Comparison of ENCODE assay signal across 29 cellular contexts in the genomic region with DNA sequence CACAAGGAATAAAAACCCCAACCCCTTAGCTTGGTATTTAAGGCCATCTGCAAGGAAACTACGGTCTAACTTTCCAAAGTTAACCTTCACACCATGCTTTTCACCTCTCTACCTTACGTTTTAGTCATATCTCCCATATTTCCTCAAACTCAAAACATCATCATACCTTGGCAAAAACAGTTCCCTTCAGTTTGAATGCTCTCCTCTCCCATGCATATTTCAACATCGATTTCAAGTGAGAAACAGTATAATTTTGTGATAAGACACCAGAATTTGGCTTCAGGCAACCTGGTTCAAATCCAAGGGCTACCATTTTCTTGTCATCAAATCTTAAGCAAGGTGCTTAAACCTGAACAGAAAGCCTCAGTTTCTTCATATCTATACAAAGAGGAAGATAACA.
"Had no signal": no experiment of that assay in that cellular context is flagged by ENCODE, and none has a peak within 500 bp of the region (broad histone marks: within the 10 kb centered on the region; RNA-seq: fewer than 3 reads in every experiment).

No MANE protein-coding gene starts in this region.

- H3K36me3 ChIP-seq: adrenal gland, SJCRH30, WERI-Rb-1 had no signal

- H3K9me3 Mint-ChIP-seq: activated CD4-positive, alpha-beta T cell treated with anti-CD3 and anti-CD28 coated beads, Interleukin-2, amount 10 ng/mL, durations not matched to agents 24 days and 14 days; activated CD8-positive, alpha-beta T cell treated with anti-CD3 and anti-CD28 coated beads for 36 hours; activated naive CD4-positive, alpha-beta T cell treated with anti-CD3 and anti-CD28 coated beads for 36 hours; activated T-cell treated with anti-CD3 and anti-CD28 coated beads, Interleukin-2, amount 50 U/mL, for 72 hours; activated T-helper 2 cell treated with anti-CD3 and anti-CD28 coated beads, Interferon-gamma antibody, Interleukin-2, Interleukin-4, amounts not matched to agents 10 μg/mL and 5 μg/mL and 100 μg/mL, durations not matched to agents 14 hours and 24 hours and 36 hours; brain had no signal

- H3K4me3 Mint-ChIP-seq: activated CD4-positive, alpha-beta T cell treated with anti-CD3 and anti-CD28 coated beads, Interleukin-2, amount 10 ng/mL, durations not matched to agents 24 days and 14 days; activated CD8-positive, alpha-beta T cell treated with anti-CD3 and anti-CD28 coated beads for 36 hours; activated naive CD4-positive, alpha-beta T cell treated with anti-CD3 and anti-CD28 coated beads for 36 hours; activated T-cell treated with anti-CD3 and anti-CD28 coated beads, Interleukin-2, amount 50 U/mL, for 72 hours; brain had no signal

- H3K27me3 ChIP-seq: adrenal gland, SJCRH30 had no signal

- H3K9me3 ChIP-seq: adrenal gland, SJCRH30 had no signal

- ATAC-seq: activated CD8-positive, alpha-beta T cell treated with anti-CD3 and anti-CD28 coated beads for 36 hours; activated naive CD4-positive, alpha-beta T cell treated with anti-CD3 and anti-CD28 coated beads, Interleukin-2, amount 50 U/mL, for 72 hours; activated T-cell treated with anti-CD3 and anti-CD28 coated beads, Interleukin-2, amount 50 U/mL, for 72 hours had no signal

- H3K27ac ChIP-seq: adrenal gland, SJCRH30, WERI-Rb-1 had no signal

- DNase-seq: activated CD4-positive, alpha-beta T cell treated with anti-CD3 and anti-CD28 coated beads, Interleukin-2, amount 10 ng/mL, durations not matched to agents 24 days and 14 days; activated CD4-positive, alpha-beta T cell treated with anti-CD3 and anti-CD28 coated beads, Interleukin-2, amount 50 U/mL, for 4 hours; activated CD8-positive, alpha-beta T cell treated with anti-CD3 and anti-CD28 coated beads for 36 hours; activated gamma-delta T cell; activated naive CD4-positive, alpha-beta T cell treated with anti-CD3 and anti-CD28 coated beads for 36 hours; activated T-cell treated with anti-CD3 and anti-CD28 coated beads, Interleukin-2, amount 50 U/mL, for 1 hour; activated T-cell treated with anti-CD3 and anti-CD28 coated beads, Interleukin-2, amount 50 U/mL, for 72 hours; adrenal gland; caudate nucleus; cerebellar nuclear complex; Kasumi-1; KG1; MM.1S; MV-4-11; NCI-H1092; NCI-H1436 treated with DMSO at 0.1 percent for 48 hours; NCI-H1694 treated with DMSO at 0.1 percent for 48 hours; NCI-H2029; NCI-H510A; NCI-H526; NCI-H748 treated with DMSO at 0.1 percent for 48 hours; SHP77; SJCRH30; T1000; WERI-Rb-1 had no signal

- H3K4me3 ChIP-seq: adrenal gland, SJCRH30 had no signal

- H3K27ac Mint-ChIP-seq: activated CD4-positive, alpha-beta T cell treated with anti-CD3 and anti-CD28 coated beads, Interleukin-2, amount 10 ng/mL, durations not matched to agents 24 days and 14 days; activated CD8-positive, alpha-beta T cell treated with anti-CD3 and anti-CD28 coated beads for 36 hours; activated naive CD4-positive, alpha-beta T cell treated with anti-CD3 and anti-CD28 coated beads for 36 hours; activated naive CD4-positive, alpha-beta T cell treated with anti-CD3 and anti-CD28 coated beads, Interleukin-2, amount 50 U/mL, for 72 hours; activated T-cell treated with anti-CD3 and anti-CD28 coated beads, Interleukin-2, amount 50 U/mL, for 72 hours; activated T-helper 2 cell treated with anti-CD3 and anti-CD28 coated beads, Interferon-gamma antibody, Interleukin-2, Interleukin-4, amounts not matched to agents 10 μg/mL and 5 μg/mL and 100 μg/mL, durations not matched to agents 14 hours and 24 hours and 36 hours; brain had no signal

- H3K36me3 Mint-ChIP-seq: activated naive CD4-positive, alpha-beta T cell treated with anti-CD3 and anti-CD28 coated beads, Interleukin-2, amount 50 U/mL, for 72 hours; brain had no signal

- FAIRE-seq: bronchial epithelial cell had no signal

- H3K27me3 Mint-ChIP-seq: activated CD4-positive, alpha-beta T cell treated with anti-CD3 and anti-CD28 coated beads, Interleukin-2, amount 10 ng/mL, durations not matched to agents 24 days and 14 days; activated CD8-positive, alpha-beta T cell treated with anti-CD3 and anti-CD28 coated beads for 36 hours; brain had no signal

- H3K4me1 Mint-ChIP-seq: activated CD4-positive, alpha-beta T cell treated with anti-CD3 and anti-CD28 coated beads, Interleukin-2, amount 10 ng/mL, durations not matched to agents 24 days and 14 days had no signal
